In genomic region chr3:37257581-37257980, GRCh38 we compare ENCODE assay signal across 22 cellular contexts. TPM values are rescaled to one million over a fixed set of nuclear protein-coding genes. Genes with fewer than 3 reads are reported as not detected.
DNase-seq lines count a peak whose midpoint lies in the region; ATAC-seq, FAIRE-seq and TF ChIP-seq lines count a peak whose summit lies in the region.
"Had no signal": no experiment of that assay in that cellular context is flagged by ENCODE, and none has a peak within 500 bp of the region (broad histone marks: within the 10 kb centered on the region; RNA-seq: fewer than 3 reads in every experiment).

No MANE protein-coding gene starts in this region.

- peaks cover 0 to 3% (median 0%) of the 10 kb centered on the region in 3 donors for H3K36me3 Mint-ChIP-seq in immature natural killer cell

- H3K4me1 ChIP-seq in K562 (replicated peaks in 1 of 2; ENCODE audit: control insufficient read depth in 2 of 2, insufficient read depth in 2 of 2, low read length in 2 of 2): no peaks in the 10 kb centered on the region
- H3K4me1 ChIP-seq: Peyer's patch had no signal

- H3K27ac Mint-ChIP-seq in immature natural killer cell: peak overlapping the region in 5 of 6 donors; percentile 10 to 62 (median 43)
- H3K27ac Mint-ChIP-seq: GM23338 had no signal

- no peak for FAIRE-seq in K562 (lab: Jason Lieb, UNC)
- FAIRE-seq: A549, GM12878 had no signal

- H3K36me3 ChIP-seq in K562 (ENCODE audit: control insufficient read depth, insufficient read depth, low read length): peaks cover 74% of the 10 kb centered on the region

- peak; percentile 37 for ATAC-seq in Right ventricle myocardium inferior
- no peak for ATAC-seq in left cardiac atrium
- ATAC-seq in K562: no peak
- no peak for ATAC-seq in HG02973 (IDR thresholded peaks at IDR 0.05; ENCODE audit: unreplicated experiment)
- ATAC-seq: GM12878, GM23338 had no signal

- no peaks in the 10 kb centered on the region for H3K27me3 ChIP-seq in K562 (ENCODE audit: control insufficient read depth in 2 of 2, insufficient read depth in 2 of 2, low read length in 2 of 2)
- H3K27me3 ChIP-seq: Peyer's patch had no signal

- H2AFZ ChIP-seq in K562 (ENCODE audit: low read depth, low read length): no peak overlapping the region
- H2AFZ ChIP-seq: GM23338 had no signal

- H3K9me3 ChIP-seq in K562 (replicated peaks; ENCODE audit: control insufficient read depth, insufficient read depth, low read depth, low read length): no peaks in the 10 kb centered on the region
- H3K9me3 ChIP-seq: A549, Peyer's patch had no signal

- no peak overlapping the region for H3K9ac ChIP-seq in K562 (ENCODE audit: insufficient read depth in 1 of 2, low read depth in 2 of 2, low read length in 2 of 2)

- H3K4me3 Mint-ChIP-seq in immature natural killer cell: no peak overlapping the region
- H3K4me3 Mint-ChIP-seq: GM23338 had no signal

- CTCF ChIA-PET in K562 (lab: Yijun Ruan, JAX; ENCODE audit: low intra/inter-chr PET ratio): no interaction called here

- peaks cover 3% of the 10 kb centered on the region; the same call in 1 of the 2 replicates for H4K20me1 ChIP-seq in K562 (replicated peaks; ENCODE audit: control insufficient read depth, insufficient read depth, low read length)

- no peak overlapping the region for H3K4me2 ChIP-seq in K562 (ENCODE audit: insufficient read depth, low read length)
- H3K4me2 ChIP-seq: A549, GM23338 had no signal

- peaks cover 54 to 59% of the 10 kb centered on the region in 2 donors for H3K4me1 Mint-ChIP-seq in immature natural killer cell
- H3K4me1 Mint-ChIP-seq: GM23338 had no signal

- no peaks in the 10 kb centered on the region for H3K27me3 Mint-ChIP-seq in immature natural killer cell (ENCODE audit: low read depth in 3 of 3)
- H3K27me3 Mint-ChIP-seq: CD4-positive, alpha-beta memory T cell had no signal

- no peak for TF ChIP-seq POLR2A in K562 (conservative IDR thresholded peaks at IDR 0.05)

- no peaks in the 10 kb centered on the region for H3K9me3 Mint-ChIP-seq in immature natural killer cell
- H3K9me3 Mint-ChIP-seq: CD4-positive, alpha-beta memory T cell; GM23338 had no signal

- POLR2A ChIA-PET in K562 (lab: Yijun Ruan, JAX): interaction anchor here (1.2 to 3.8 kb wide), 3 partner anchors 8 to 31 kb away, joined by 3 to 24 read pairs (median 3); no protein-coding TSS in a partner anchor

- no TSS peak for BruUV-seq in K562 (replicated peaks; lab: Mats Ljungman, UMichigan)

- DNase-seq in Right ventricle myocardium inferior (ENCODE audit: missing footprints) (no peak), left cardiac atrium (no peak), K562 (ENCODE audit: extremely low read depth in 1 of 4, low spot score in 3 of 4) (no peak), immature natural killer cell (no peak), T-helper 1 cell (no peak)
- no peak for DNase-seq in activated CD4-positive, alpha-beta T cell treated with anti-CD3 and anti-CD28 coated beads for 1 hour
- DNase-seq: Calu3; CD4-positive, alpha-beta memory T cell; HCEC 1CT; MM.1S; NCI-H1092; NCI-H1436 treated with DMSO at 0.1 percent for 48 hours; NCI-H2081; NCI-H2171 treated with DMSO at 0.1 percent for 48 hours; NCI-H446 treated with DMSO at 0.1 percent for 48 hours; NCI-H69; Peyer's patch; Right ventricle myocardium superior had no signal

- H3K4me3 ChIP-seq in K562: no peak overlapping the region
- H3K4me3 ChIP-seq: A549, GM12878, GM23338, Peyer's patch had no signal

- H3K79me2 ChIP-seq in K562 (ENCODE audit: control insufficient read depth, insufficient read depth, low read length): peaks cover 83% of the 10 kb centered on the region

- no peak overlapping the region for H3K27ac ChIP-seq in K562 (ENCODE audit: extremely low read depth, low read depth, low read length)
- H3K27ac ChIP-seq: A549, Peyer's patch had no signal

- no peaks in the 10 kb centered on the region for H3K9me1 ChIP-seq in K562 (ENCODE audit: control insufficient read depth, insufficient read depth, low read length)

- in situ Hi-C loops in K562 (cut with MboI): no loop called here

- TF ChIP-seq EP300 in K562 (IDR thresholded peaks at IDR 0.05; ENCODE audit: low read length): no peak

- intact Hi-C loops in Right ventricle myocardium inferior (cut with DNase I): no loop called here
- intact Hi-C loops in left cardiac atrium (cut with DNase I): no loop called here
- intact Hi-C loops in K562 (cut with micrococcal nuclease): loop anchor here (5.0 kb wide), 1 partner anchor 45 kb away; no protein-coding TSS in a partner anchor

- TF ChIP-seq RAD21 in K562 (CRISPR knock-in tag; conservative IDR thresholded peaks at IDR 0.05 in 1 of 2, IDR thresholded peaks at IDR 0.05 in 1 of 2): no peak

- no peak for TF ChIP-seq CTCF in K562 (IDR thresholded peaks at IDR 0.05 in 2 of 3, conservative IDR thresholded peaks at IDR 0.05 in 1 of 3; ENCODE audit: insufficient read depth in 2 of 3, low read depth in 1 of 3, low read length in 3 of 3)

TF ChIP-seq in K562, 482 proteins besides CTCF, POLR2A, EP300 and RAD21:
- TF ChIP-seq ZKSCAN1 (IDR thresholded peaks at IDR 0.05; ENCODE audit: low read depth, low read length): peak; percentile 66; the same call in 1 of the 2 replicates
- no peak for TF ChIP-seq NCOA6 (IDR thresholded peaks at IDR 0.05)
- TF ChIP-seq ZEB2 (IDR thresholded peaks at IDR 0.05): no peak
- no peak for TF ChIP-seq MTA1 (IDR thresholded peaks at IDR 0.05; ENCODE audit: borderline replicate concordance)
- TF ChIP-seq PPARD (CRISPR knock-in tag; IDR thresholded peaks at IDR 0.05): no peak

RNA-seq across cellular contexts. Expression of gene GOLGA4, which starts 14.5 kb away (rescaled TPM):
- total RNA-seq in Right ventricle myocardium inferior (167 TPM), left cardiac atrium (100 to 1,000 TPM; 146 to 170 TPM), K562 (2014; rRNA removed) (33.8 and 35.2 TPM in 2 replicates), K562 (2014; rRNA removed; fragmentation: Illumina TruSeq; extraction: Trizol) (70.3 and 74.9 TPM in 2 replicates), K562 (2015; rRNA removed; fragmentation: Illumina TruSeq; extraction: Trizol) (62.4 and 70.0 TPM in 2 replicates), K562 (2021) (39.3 and 41.9 TPM in 2 replicates)
- 79.9 and 290 TPM in 2 replicates for total RNA-seq in K562 (2011; cell fraction: chromatin; rRNA removed; ENCODE audit: low replicate concordance)
- total RNA-seq in K562 (2011; cell fraction: nucleolus; rRNA removed): 32.5 and 39.2 TPM in 2 replicates
- 93.6 and 112 TPM in 2 replicates for total RNA-seq in K562 (2011; cell fraction: nucleoplasm; rRNA removed)
- polyA plus RNA-seq in K562 (2011; rRNA removed) (28.0 and 29.1 TPM in 2 replicates), K562 (2014; fragmentation: Illumina TruSeq; extraction: Trizol) (25.3 and 33.6 TPM in 2 replicates), K562 (2014; fragmentation: Nextera tagmentation; extraction: Ambion mirVana) (10 to 100 TPM; 12.7 to 13.2 TPM), K562 (2014; rRNA removed) (21.8 and 26.6 TPM in 2 replicates), immature natural killer cell (10 to 100 TPM in 1 of 3 donors, 1 to 10 TPM in 2; 2.0 to 31.7 (median 4.8) TPM)
- 6.3 and 7.6 TPM in 2 replicates for polyA plus RNA-seq in K562 (2011; cell fraction: cytosol; rRNA removed)
- 24.7 and 32.5 TPM in 2 replicates for polyA plus RNA-seq in K562 (2011; cell fraction: nucleus; rRNA removed)
- polyA plus RNA-seq in K562 (2012): 22.8 and 23.3 TPM in 2 replicates
- polyA minus RNA-seq in K562 (2011; rRNA and poly(A)+ RNA removed): 45.9 and 83.5 TPM in 2 replicates
- polyA minus RNA-seq in K562 (2011; cell fraction: cytosol; rRNA and poly(A)+ RNA removed): 20.1 and 22.1 TPM in 2 replicates
- 52.2 and 112 TPM in 2 replicates for polyA minus RNA-seq in K562 (2011; cell fraction: nucleus; rRNA and poly(A)+ RNA removed)
